9 cellular contexts compared by ENCODE assay signal in the genomic region with DNA sequence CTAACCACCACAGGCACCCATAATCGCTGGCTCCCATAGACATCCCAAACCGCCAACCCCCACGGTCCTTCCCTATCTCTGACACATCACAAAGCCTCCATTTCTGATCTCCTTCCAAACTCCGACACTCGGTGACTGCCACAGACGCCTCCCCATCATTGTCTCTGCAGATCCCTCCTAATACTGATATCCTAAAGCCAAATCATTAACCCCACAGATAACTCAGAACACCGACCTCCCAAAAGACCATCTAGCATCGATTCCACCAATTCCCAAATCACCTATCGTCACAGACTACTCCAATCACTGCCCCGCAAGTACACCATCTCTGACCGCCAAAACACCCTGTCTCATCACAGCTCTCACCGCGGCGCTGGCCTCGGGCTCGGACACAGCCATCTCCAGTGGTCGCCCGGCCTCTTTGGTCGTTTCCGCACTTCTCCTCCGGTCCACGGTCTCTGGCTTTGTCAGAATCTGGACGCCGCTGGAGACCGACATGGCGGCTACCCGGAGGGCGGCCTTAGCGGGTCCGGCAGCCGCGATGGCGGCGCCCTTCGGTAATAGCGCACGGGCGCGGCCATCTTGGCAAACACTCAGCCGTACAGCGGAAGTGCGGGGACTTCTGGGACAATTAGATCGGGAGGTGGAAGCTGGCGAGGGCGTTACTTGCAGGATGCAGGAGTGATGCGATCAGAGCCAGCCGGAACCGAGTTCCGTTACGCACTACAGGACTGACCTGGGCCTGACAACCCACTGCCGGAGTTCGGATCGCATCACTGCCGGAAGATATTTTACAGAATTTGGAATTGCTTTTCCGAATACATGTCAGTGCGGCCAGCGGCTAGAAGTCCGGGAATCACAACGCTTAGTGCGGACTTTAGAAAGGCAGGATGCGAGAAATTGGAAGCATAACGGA. TPM values are rescaled to one million over a fixed set of nuclear protein-coding genes. Genes with fewer than 3 reads are reported as not detected.
DNase-seq lines count a peak whose midpoint lies in the region; ATAC-seq and TF ChIP-seq lines count a peak whose summit lies in the region.
"Had no signal": no experiment of that assay in that cellular context is flagged by ENCODE, and none has a peak within 500 bp of the region (broad histone marks: within the 10 kb centered on the region; RNA-seq: fewer than 3 reads in every experiment).

ZFP37 (minus strand) TSS at position 534 of the 916 bp plus-strand sequence; CDS start at position 498, 36 bp downstream.

- WGBS in SK-N-SH (ENCODE audit: low lambda C conversion rate), result 3% methylated on average over 43 of the region's 62 CpGs
- 3 to 7% (median 3%) methylated on average over 40 to 62 of the region's 62 CpGs for WGBS in adrenal gland, 4 donors
- WGBS in ovary, 3 donors, result 1% methylated on average over 62 of the region's 62 CpGs

- peaks cover 55 to 75% of the 10 kb centered on the region in 2 experiments for H3K9me3 ChIP-seq in CD4-positive, CD25-positive, alpha-beta regulatory T cell (ENCODE audit: control insufficient read depth in 2 of 2, low read length in 2 of 2)
- no peaks in the 10 kb centered on the region for H3K9me3 ChIP-seq in SK-N-SH
- H3K9me3 ChIP-seq in adrenal gland (replicated peaks in 1 of 3), result peaks cover 0 to 12% (median 3%) of the 10 kb centered on the region in 3 donors
- H3K9me3 ChIP-seq in ovary, result peaks cover 5 to 29% of the 10 kb centered on the region in 2 donors
- H3K9me3 ChIP-seq in thoracic aorta, result peaks cover 44% of the 10 kb centered on the region

- H3K27me3 ChIP-seq in CD4-positive, CD25-positive, alpha-beta regulatory T cell (ENCODE audit: control insufficient read depth, insufficient read depth, low read length), result no peaks in the 10 kb centered on the region
- H3K27me3 ChIP-seq in KMS-11 (ENCODE audit: insufficient read depth, low read depth) (no peaks in the 10 kb centered on the region), SK-N-SH (ENCODE audit: insufficient read depth) (peaks cover 1% of the 10 kb centered on the region; the same call in 1 of the 2 replicates), adrenal gland (peaks cover 7% of the 10 kb centered on the region), ovary (no peaks in the 10 kb centered on the region), thoracic aorta (replicated peaks; ENCODE audit: insufficient read depth) (no peaks in the 10 kb centered on the region)

- no peak within 1 kb of the TSS for H3K27ac Mint-ChIP-seq in CD4-positive, CD25-positive, alpha-beta regulatory T cell

- H3K79me2 ChIP-seq in KMS-11 (ENCODE audit: insufficient read depth, low read depth), result no peaks in the 10 kb centered on the region
- peaks cover 7% of the 10 kb centered on the region for H3K79me2 ChIP-seq in SK-N-SH (ENCODE audit: insufficient read depth)

- H3K27ac ChIP-seq in CD4-positive, CD25-positive, alpha-beta regulatory T cell (ENCODE audit: insufficient read depth, low read length, poor library complexity, severe bottlenecking), result peak within 1 kb of the TSS; percentile 25
- H3K27ac ChIP-seq in KMS-11 (no peak within 1 kb of the TSS), SK-N-SH (ENCODE audit: low read depth in 2 of 2, low read length in 1 of 2) (peak within 1 kb of the TSS; percentile 59 to 82), adrenal gland (peak within 1 kb of the TSS in 3 of 5 donors; percentile 4 to 77 (median 71)), ovary (peak within 1 kb of the TSS in 1 of 2 donors; percentile 58), thoracic aorta (peak within 1 kb of the TSS; percentile 38 to 60)

- H3K4me1 Mint-ChIP-seq in CD4-positive, CD25-positive, alpha-beta regulatory T cell, result peaks cover 0 to 11% (median 2%) of the 10 kb centered on the region in 4 donors

- intact Hi-C loops in adrenal gland (cut with DNase I) (no loop called here), cardiac septum (cut with DNase I) (no loop called here), ovary (cut with DNase I) (loop anchor here in 1 of 4 donors (10.0 kb wide), 1 partner anchor 1162 kb away; the partner anchor contains the start of gene UGCG)

- H3K4me1 ChIP-seq in CD4-positive, CD25-positive, alpha-beta regulatory T cell (ENCODE audit: control insufficient read depth, insufficient read depth, low read length, poor library complexity, severe bottlenecking), result no peaks in the 10 kb centered on the region
- H3K4me1 ChIP-seq in KMS-11 (ENCODE audit: low read depth, poor library complexity, severe bottlenecking), result no peaks in the 10 kb centered on the region
- H3K4me1 ChIP-seq in SK-N-SH (ENCODE audit: control insufficient read depth in 1 of 2, insufficient read depth in 2 of 2, low read depth in 1 of 2, low read length in 1 of 2), result 0 out of 4 replicates have a peak, but pooled peaks cover 0 to 2% of the 10 kb centered on the region in 2 experiments
- H3K4me1 ChIP-seq in adrenal gland (replicated peaks in 1 of 2), result no peaks in the 10 kb centered on the region
- H3K4me1 ChIP-seq in ovary (ENCODE audit: insufficient read depth), result peaks cover 3% of the 10 kb centered on the region
- peaks cover 5 to 8% of the 10 kb centered on the region in 2 donors for H3K4me1 ChIP-seq in thoracic aorta (ENCODE audit: control insufficient read depth in 1 of 2, low read depth in 2 of 2)

- H3K4me2 ChIP-seq in KMS-11, result peak within 1 kb of the TSS; percentile 49
- peak within 1 kb of the TSS; percentile 64 for H3K4me2 ChIP-seq in SK-N-SH

- H2AFZ ChIP-seq in KMS-11 (ENCODE audit: low read depth) (peak within 1 kb of the TSS; percentile 90), SK-N-SH (ENCODE audit: low read depth) (peak within 1 kb of the TSS; percentile 98)

- H3K9me2 ChIP-seq in SK-N-SH, result no peaks in the 10 kb centered on the region

- H3K4me3 Mint-ChIP-seq in CD4-positive, CD25-positive, alpha-beta regulatory T cell, result no peak within 1 kb of the TSS

- peak; percentile 26 to 67 for TF ChIP-seq POLR2A in adrenal gland (IDR thresholded peaks at IDR 0.05)
- TF ChIP-seq POLR2A in ovary (IDR thresholded peaks at IDR 0.05), result peak; percentile 31

- TF ChIP-seq EP300 in SK-N-SH (IDR thresholded peaks at IDR 0.05; ENCODE audit: borderline replicate concordance in 1 of 2, low read depth in 1 of 2, low read length in 1 of 2) (peak in 1 of 2 experiments; percentile 17; a peak in 2 of 4 replicates), ovary (IDR thresholded peaks at IDR 0.05) (peak; percentile 37)

- no peaks in the 10 kb centered on the region for H4K20me1 ChIP-seq in KMS-11 (ENCODE audit: insufficient read depth)
- H4K20me1 ChIP-seq in SK-N-SH (ENCODE audit: insufficient read depth), result no peaks in the 10 kb centered on the region

- no peaks in the 10 kb centered on the region for H3K27me3 Mint-ChIP-seq in CD4-positive, CD25-positive, alpha-beta regulatory T cell

- no peak for TF ChIP-seq RAD21 in SK-N-SH (IDR thresholded peaks at IDR 0.05; ENCODE audit: low read length)

- H3K9ac ChIP-seq in KMS-11 (no peak within 1 kb of the TSS; the same call in 1 of the 2 replicates), SK-N-SH (peak within 1 kb of the TSS; percentile 77)

- CTCF ChIA-PET in SK-N-SH (lab: Yijun Ruan, JAX), result interaction anchor here (0.6 to 1.3 kb wide), 2 partner anchors 14 to 56 kb away, joined by 3 to 4 read pairs; no protein-coding TSS in a partner anchor

- H3K4me3 ChIP-seq in CD4-positive, CD25-positive, alpha-beta regulatory T cell (ENCODE audit: low read depth, low read length), result peak within 1 kb of the TSS; percentile 96
- no peak within 1 kb of the TSS for H3K4me3 ChIP-seq in KMS-11 (IDR thresholded peaks at IDR 0.05; ENCODE audit: insufficient read depth, low read depth, low read length)
- H3K4me3 ChIP-seq in SK-N-SH (ENCODE audit: low read depth in 2 of 2, low read length in 1 of 2), result peak within 1 kb of the TSS; percentile 63 to 80
- peak within 1 kb of the TSS; percentile 22 to 76 (median 60) for H3K4me3 ChIP-seq in adrenal gland
- H3K4me3 ChIP-seq in ovary, result peak within 1 kb of the TSS; percentile 62
- peak within 1 kb of the TSS; percentile 77 for H3K4me3 ChIP-seq in thoracic aorta

- ATAC-seq in CD4-positive, CD25-positive, alpha-beta regulatory T cell (ENCODE audit: low read depth in 2 of 2), result peak; percentile 90 to 93
- ATAC-seq in GM21526 (IDR thresholded peaks at IDR 0.05; ENCODE audit: low FRiP score, unreplicated experiment) (peak; percentile 97), thoracic aorta (ENCODE audit: insufficient number of reproducible peaks, low FRiP score, low read depth) (peak; percentile 73)

- peak; percentile 60 to 81 (median 61) for DNase-seq in CD4-positive, CD25-positive, alpha-beta regulatory T cell
- DNase-seq in SK-N-SH, result peak; percentile 93
- peak; percentile 90 to 96 (median 93) for DNase-seq in adrenal gland
- peak; percentile 95 for DNase-seq in cardiac septum (ENCODE audit: low spot score)
- peak; percentile 94 to 96 (median 95) for DNase-seq in ovary
- DNase-seq in thoracic aorta (ENCODE audit: low spot score), result peak; percentile 80

- POLR2A ChIA-PET in SK-N-SH (lab: Yijun Ruan, JAX), result interaction anchor here (1.0 kb wide), 1 partner anchor 9 kb away, joined by 3 read pairs; no protein-coding TSS in a partner anchor

- no peaks in the 10 kb centered on the region for H3K36me3 ChIP-seq in CD4-positive, CD25-positive, alpha-beta regulatory T cell (ENCODE audit: control insufficient read depth, insufficient read depth, low read length)
- H3K36me3 ChIP-seq in KMS-11 (ENCODE audit: insufficient read depth) (no peaks in the 10 kb centered on the region), SK-N-SH (replicated peaks in 1 of 2; ENCODE audit: control insufficient read depth in 1 of 2, insufficient read depth in 2 of 2, low read length in 1 of 2) (no peaks in the 10 kb centered on the region), adrenal gland (replicated peaks in 1 of 2) (no peaks in the 10 kb centered on the region), ovary (no peaks in the 10 kb centered on the region), thoracic aorta (peaks cover 5% of the 10 kb centered on the region)

- no peaks in the 10 kb centered on the region for H3F3A ChIP-seq in SK-N-SH (replicated peaks; ENCODE audit: insufficient read depth)

- H3K36me3 Mint-ChIP-seq in CD4-positive, CD25-positive, alpha-beta regulatory T cell, result no peaks in the 10 kb centered on the region

- TF ChIP-seq CTCF in KMS-11 (conservative IDR thresholded peaks at IDR 0.05; ENCODE audit: low read depth, low read length), result no peak
- no peak for TF ChIP-seq CTCF in SK-N-SH (IDR thresholded peaks at IDR 0.05)
- TF ChIP-seq CTCF in adrenal gland (IDR thresholded peaks at IDR 0.05), result no peak
- no peak for TF ChIP-seq CTCF in ovary (IDR thresholded peaks at IDR 0.05)
- no peak for TF ChIP-seq CTCF in thoracic aorta (IDR thresholded peaks at IDR 0.05)

- H3K9me3 Mint-ChIP-seq in CD4-positive, CD25-positive, alpha-beta regulatory T cell, result peaks cover 0 to 14% (median 3%) of the 10 kb centered on the region in 7 donors

TF ChIP-seq in SK-N-SH, 30 proteins besides CTCF, POLR2A, EP300 and RAD21 (continues in another document):
- TF ChIP-seq GABPA (IDR thresholded peaks at IDR 0.05; ENCODE audit: low read depth), result peak; percentile 83
- peak; percentile 57 for TF ChIP-seq MXI1 (IDR thresholded peaks at IDR 0.05; ENCODE audit: low read depth, low read length)

RNA-seq across cellular contexts. Expression of gene ZFP37, which starts in this region (rescaled TPM):
- total RNA-seq in CD4-positive, CD25-positive, alpha-beta regulatory T cell, result 1.8 TPM
- polyA plus RNA-seq in CD4-positive, CD25-positive, alpha-beta regulatory T cell, result 1 to 10 TPM; 1.1 to 3.2 (median 1.6) TPM
- polyA plus RNA-seq in SK-N-SH (2012; rRNA removed), result 0.58 and 0.67 TPM in 2 replicates
- 0.79 and 0.99 TPM in 2 replicates for polyA plus RNA-seq in SK-N-SH (2012; cell fraction: cytosol; rRNA removed)
- polyA plus RNA-seq in SK-N-SH (2012; cell fraction: nucleus; rRNA removed), result 0.86 and 1.2 TPM in 2 replicates
- 1 to 10 TPM in 6 of 8 donors, under 1 TPM in 2; 0.12 to 2.7 (median 1.8) TPM for total RNA-seq in adrenal gland
- polyA plus RNA-seq in adrenal gland, result 1 to 10 TPM in 2 of 3 donors, under 1 TPM in 1; 0.64 to 2.4 (median 1.0) TPM
- 2.0 TPM for total RNA-seq in cardiac septum
- total RNA-seq in ovary, result 10 to 100 TPM in 1 of 7 donors, 1 to 10 TPM in 6; 3.7 to 11.4 (median 6.7) TPM
- polyA plus RNA-seq in ovary, result 1 to 10 TPM; 4.8 TPM
- 1 to 10 TPM; 1.8 to 2.7 TPM for total RNA-seq in thoracic aorta
- total RNA-seq: NCI-H460 had no signal
